ENCODE assay signal across 8 cellular contexts in the genomic region with DNA sequence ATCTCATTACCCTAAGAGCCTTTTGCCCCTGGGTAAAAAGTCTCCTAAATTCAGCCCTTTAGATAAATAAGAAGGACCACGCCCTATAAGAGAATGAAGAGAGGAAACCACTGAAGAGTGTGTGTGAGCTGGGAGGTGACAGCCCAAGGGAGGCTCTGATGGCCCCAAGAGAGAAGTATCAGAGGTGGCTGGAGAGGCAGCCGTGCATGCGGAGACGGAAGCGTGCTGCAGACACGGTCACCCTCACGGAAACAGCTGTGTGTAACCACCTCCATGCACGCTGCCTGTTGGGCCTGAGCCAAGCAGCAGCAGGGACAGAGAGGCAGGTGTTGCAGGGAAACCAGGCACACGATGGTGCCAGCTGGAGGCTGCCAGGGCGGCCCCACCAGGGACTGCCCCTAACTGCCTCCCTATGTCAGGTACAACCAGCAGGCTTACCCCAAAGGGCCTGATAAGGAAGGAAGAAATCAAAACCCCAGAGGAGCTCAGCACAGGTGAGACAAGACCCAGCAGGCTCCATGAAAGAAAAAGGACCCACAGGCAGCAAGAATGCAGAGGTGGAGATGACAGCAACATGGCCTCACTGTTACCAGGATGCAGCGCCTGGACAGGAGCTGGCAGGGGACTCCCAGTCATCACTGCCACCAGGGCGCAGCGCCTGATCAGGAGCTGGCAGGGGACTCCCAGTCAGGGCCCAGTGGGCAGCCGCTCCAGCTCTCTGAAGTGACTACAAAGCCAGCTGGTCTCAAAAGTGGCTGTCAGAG. TPM values are rescaled to one million over a fixed set of nuclear protein-coding genes. Genes with fewer than 3 reads are reported as not detected.
A peak's percentile ranks its signal among the peaks of the same experiment; 100 is the strongest.
DNase-seq lines count a peak whose midpoint lies in the region; ATAC-seq and TF ChIP-seq lines count a peak whose summit lies in the region.

No MANE protein-coding gene starts in this region.

- H3K27me3 ChIP-seq in heart right ventricle: peaks cover 0 to 5% (median 0%) of the 10 kb centered on the region in 7 donors

- H3K4me1 ChIP-seq in heart right ventricle: peaks cover 0 to 24% (median 13%) of the 10 kb centered on the region in 9 donors

- 63 to 65% methylated on average over 14 of the region's 14 CpGs for WGBS in heart right ventricle, 2 donors

- ATAC-seq in HG02588 (IDR thresholded peaks at IDR 0.05; ENCODE audit: unreplicated experiment): peak; percentile 88
- ATAC-seq in heart right ventricle: peak; percentile 40 to 89 (median 78)

- peak in 2 of 9 donors; percentile 8 to 16 for TF ChIP-seq CTCF in heart right ventricle (IDR thresholded peaks at IDR 0.05)

- DNase-seq in activated CD4-positive, alpha-beta T cell treated with anti-CD3 and anti-CD28 coated beads for 48 hours: peak; percentile 32
- no peak for DNase-seq in activated CD4-positive, alpha-beta T cell treated with anti-CD3 and anti-CD28 coated beads for 4 hours
- peak; percentile 83 for DNase-seq in NCI-H1092 (lab: John Stamatoyannopoulos, UW)
- DNase-seq in T-helper 22 cell (ENCODE audit: low read depth): peak; percentile 25
- DNase-seq in heart right ventricle: peak; percentile 48 to 58
- no peak for DNase-seq in NCI-H226
- DNase-seq in occipital lobe (lab: John Stamatoyannopoulos, UW): no peak

- intact Hi-C loops in heart right ventricle (cut with DNase I): no loop called here

- no peaks in the 10 kb centered on the region for H3K9me3 ChIP-seq in heart right ventricle

- no peak overlapping the region for H3K4me3 ChIP-seq in heart right ventricle

- H3K27ac ChIP-seq in heart right ventricle: peak overlapping the region in 5 of 10 donors; percentile 10 to 63 (median 29)

- peaks cover 0 to 44% (median 16%) of the 10 kb centered on the region in 9 donors for H3K36me3 ChIP-seq in heart right ventricle

RNA-seq across cellular contexts. Expression of gene LARGE2, which starts 7.8 kb away (rescaled TPM):
- total RNA-seq in heart right ventricle (under 1 TPM in 1 of 10 donors, not detected in 9; 0.42 TPM), occipital lobe (0.16 TPM)
- polyA plus RNA-seq in heart right ventricle: under 1 TPM in 1 of 2 donors, not detected in 1; 0.23 TPM

RNA-seq across cellular contexts. Expression of gene PEX16, which starts 12.5 kb away (rescaled TPM):
- 10 to 100 TPM; 10.8 to 17.8 (median 13.6) TPM for total RNA-seq in heart right ventricle
- 10 to 100 TPM; 20.1 to 25.4 TPM for polyA plus RNA-seq in heart right ventricle
- total RNA-seq in occipital lobe: 19.0 TPM

RNA-seq across cellular contexts. Expression of gene FREY1, which starts 23.1 kb away (rescaled TPM):
- total RNA-seq in heart right ventricle (under 1 TPM in 3 of 10 donors, not detected in 7; 0.38 to 0.55 (median 0.39) TPM), occipital lobe (1.4 TPM)
- polyA plus RNA-seq in heart right ventricle: under 1 TPM; 0.22 to 0.59 TPM

RNA-seq across cellular contexts. Expression of gene MAPK8IP1, which starts 44.8 kb away (rescaled TPM):
- total RNA-seq in heart right ventricle: 1 to 10 TPM; 4.4 to 8.0 (median 6.5) TPM
- polyA plus RNA-seq in heart right ventricle: 1 to 10 TPM; 2.6 to 3.1 TPM
- total RNA-seq in occipital lobe: 74.7 TPM

Comparison
In these comparisons a context has a peak if more than half of its experiments do, and no peak if none do; other contexts are left out.
1. DNase-seq: peak in activated CD4-positive, alpha-beta T cell treated with anti-CD3 and anti-CD28 coated beads for 48 hours (single experiment), NCI-H1092 (single experiment), T-helper 22 cell (single experiment) and heart right ventricle (2 of 2); none in activated CD4-positive, alpha-beta T cell treated with anti-CD3 and anti-CD28 coated beads for 4 hours (0 of 2), NCI-H226 (single experiment) and occipital lobe (single experiment).